ENCODE assay signal across 9 cellular contexts in genomic region chr11:113675003-113675471, GRCh38. TPM values are rescaled to one million over a fixed set of nuclear protein-coding genes. Genes with fewer than 3 reads are reported as not detected.
DNase-seq lines count a peak whose midpoint lies in the region; ATAC-seq and TF ChIP-seq lines count a peak whose summit lies in the region.
"Had no signal": no experiment of that assay in that cellular context is flagged by ENCODE, and none has a peak within 500 bp of the region (broad histone marks: within the 10 kb centered on the region; RNA-seq: fewer than 3 reads in every experiment).

No MANE protein-coding gene starts in this region.

- peaks cover 3% of the 10 kb centered on the region for H3K27me3 Mint-ChIP-seq in activated CD4-positive, alpha-beta memory T cell treated with anti-CD3 and anti-CD28 coated beads for 36 hours

- peak; percentile 93 for ATAC-seq in HG02981 (IDR thresholded peaks at IDR 0.05; ENCODE audit: unreplicated experiment)
- ATAC-seq in gastroesophageal sphincter = no peak

- no peaks in the 10 kb centered on the region for H3K9me2 ChIP-seq in OCI-LY7 (ENCODE audit: insufficient read depth, low read length)

- peaks cover 19% of the 10 kb centered on the region for H3K27me3 ChIP-seq in skeletal muscle satellite cell (ENCODE audit: control insufficient read depth, insufficient read depth, low read length)
- H3K27me3 ChIP-seq in gastroesophageal sphincter = no peaks in the 10 kb centered on the region

- H3K36me3 ChIP-seq in skeletal muscle satellite cell (ENCODE audit: insufficient read depth, low read length) (no peaks in the 10 kb centered on the region), gastroesophageal sphincter (no peaks in the 10 kb centered on the region), OCI-LY7 (ENCODE audit: insufficient read depth, low read length) (no peaks in the 10 kb centered on the region)

- peak overlapping the region; percentile 57 for H3K4me2 ChIP-seq in skeletal muscle satellite cell (ENCODE audit: low read length)
- H3K4me2 ChIP-seq in OCI-LY7 (ENCODE audit: low read length) = no peak overlapping the region

- H4K20me1 ChIP-seq in OCI-LY7 (ENCODE audit: insufficient read depth, low read length) = no peaks in the 10 kb centered on the region

- H3K9me3 ChIP-seq in skeletal muscle satellite cell (replicated peaks; ENCODE audit: low read length) = no peaks in the 10 kb centered on the region
- no peaks in the 10 kb centered on the region for H3K9me3 ChIP-seq in gastroesophageal sphincter
- H3K9me3 ChIP-seq in OCI-LY7 (ENCODE audit: low read length) = no peaks in the 10 kb centered on the region

- H3K4me1 ChIP-seq in skeletal muscle satellite cell (ENCODE audit: control insufficient read depth, insufficient read depth, low read length) (peaks cover 37% of the 10 kb centered on the region), gastroesophageal sphincter (no peaks in the 10 kb centered on the region), OCI-LY7 (ENCODE audit: insufficient read depth, low read length, poor library complexity, severe bottlenecking) (no peaks in the 10 kb centered on the region)

- intact Hi-C loops in activated CD4-positive, alpha-beta memory T cell treated with anti-CD3 and anti-CD28 coated beads for 36 hours (cut with micrococcal nuclease) = loop anchor here (2.0 kb wide), 1 partner anchor 82 kb away; no protein-coding TSS in a partner anchor
- intact Hi-C loops in OCI-LY7 (cut with micrococcal nuclease; ENCODE audit: unreplicated experiment) = no loop called here

- TF ChIP-seq POLR2A in gastroesophageal sphincter (IDR thresholded peaks at IDR 0.05) = no peak

- H3K4me3 ChIP-seq in skeletal muscle satellite cell (ENCODE audit: low read length) = no peak overlapping the region
- no peak overlapping the region for H3K4me3 ChIP-seq in gastroesophageal sphincter
- no peak overlapping the region for H3K4me3 ChIP-seq in OCI-LY7 (ENCODE audit: low read depth, low read length, poor library complexity, severe bottlenecking)

- H3K4me1 Mint-ChIP-seq in activated CD4-positive, alpha-beta memory T cell treated with anti-CD3 and anti-CD28 coated beads for 36 hours (ENCODE audit: low read depth) = peaks cover 2% of the 10 kb centered on the region

- POLR2A ChIA-PET in activated CD4-positive, alpha-beta memory T cell treated with anti-CD3 and anti-CD28 coated beads for 36 hours (lab: Charles Lee) = no interaction called here
- POLR2A ChIA-PET in OCI-LY7 (lab: Charles Lee) = no interaction called here

- no TSS peak for BruUV-seq in OCI-LY7 (replicated peaks; lab: Mats Ljungman, UMichigan)

- no peak overlapping the region for H3K4me3 Mint-ChIP-seq in activated CD4-positive, alpha-beta memory T cell treated with anti-CD3 and anti-CD28 coated beads for 36 hours

- TF ChIP-seq CTCF in gastroesophageal sphincter (IDR thresholded peaks at IDR 0.05) (no peak), OCI-LY7 (conservative IDR thresholded peaks at IDR 0.05; ENCODE audit: low read length) (no peak)

- no peaks in the 10 kb centered on the region for H3K9me3 Mint-ChIP-seq in activated CD4-positive, alpha-beta memory T cell treated with anti-CD3 and anti-CD28 coated beads for 36 hours

- no peak overlapping the region for H3K27ac Mint-ChIP-seq in activated CD4-positive, alpha-beta memory T cell treated with anti-CD3 and anti-CD28 coated beads for 36 hours

- no peak overlapping the region for H2AFZ ChIP-seq in OCI-LY7 (ENCODE audit: low read length)

- H3K27ac ChIP-seq in gastroesophageal sphincter (no peak overlapping the region), OCI-LY7 (ENCODE audit: low read depth, low read length, poor library complexity, severe bottlenecking) (no peak overlapping the region)
- H3K27ac ChIP-seq: C4-2B had no signal

- H3K36me3 Mint-ChIP-seq in activated CD4-positive, alpha-beta memory T cell treated with anti-CD3 and anti-CD28 coated beads for 36 hours = no peaks in the 10 kb centered on the region

- no peaks in the 10 kb centered on the region for H3K79me2 ChIP-seq in OCI-LY7 (ENCODE audit: insufficient read depth, low read depth, low read length)

- no peak for TF ChIP-seq EP300 in gastroesophageal sphincter (IDR thresholded peaks at IDR 0.05)

- WGBS in gastroesophageal sphincter (ENCODE audit: low coverage in 1 of 2), 2 donors = 60 to 88% methylated on average over 4 of the region's 4 CpGs

- CTCF ChIA-PET in activated CD4-positive, alpha-beta memory T cell treated with anti-CD3 and anti-CD28 coated beads for 36 hours (lab: Charles Lee) = no interaction called here
- CTCF ChIA-PET in OCI-LY7 (lab: Charles Lee; ENCODE audit: unreplicated experiment) = no interaction called here

- H3K9ac ChIP-seq in skeletal muscle satellite cell (ENCODE audit: low read depth, low read length) = peak overlapping the region; percentile 69

- DNase-seq in activated CD4-positive, alpha-beta T cell treated with anti-CD3 and anti-CD28 coated beads for 48 hours = peak; percentile 31
- DNase-seq in activated CD4-positive, alpha-beta T cell treated with anti-CD3 and anti-CD28 coated beads, Interleukin-2, amount 50 U/mL, for 1 hour = no peak
- peak; percentile 56 for DNase-seq in activated CD4-positive, alpha-beta memory T cell treated with anti-CD3 and anti-CD28 coated beads for 36 hours
- DNase-seq in OCI-LY7 (ENCODE audit: low spot score) = no peak
- DNase-seq in stimulated activated CD4-positive, alpha-beta T cell treated with anti-CD3 and anti-CD28 coated beads, Interleukin-4, amount 100 ng/mL, for 24 hours = no peak

RNA-seq across cellular contexts. Expression of gene TMPRSS5, which starts 31.1 kb away (rescaled TPM):
- total RNA-seq in activated CD4-positive, alpha-beta memory T cell treated with anti-CD3 and anti-CD28 coated beads for 36 hours = 1 to 10 TPM; 1.1 to 1.9 TPM
- total RNA-seq in skeletal muscle satellite cell (2012; rRNA removed) = 0.22 TPM in 1 of 2 replicates, not detected in the other
- total RNA-seq in gastroesophageal sphincter (under 1 TPM in 3 of 4 donors, not detected in 1; 0.40 to 0.85 (median 0.47) TPM), OCI-LY7 (2022) (0.33 and 0.65 TPM in 2 replicates)
- 0.50 and 1.8 TPM in 2 replicates for total RNA-seq in OCI-LY7 (2014; rRNA removed; shearing (Covaris generic))

Comparison
In these comparisons a context has a peak if more than half of its experiments do, and no peak if none do; other contexts are left out.
1. DNase-seq: peak in activated CD4-positive, alpha-beta T cell treated with anti-CD3 and anti-CD28 coated beads for 48 hours (single experiment) and activated CD4-positive, alpha-beta memory T cell treated with anti-CD3 and anti-CD28 coated beads for 36 hours (single experiment); none in activated CD4-positive, alpha-beta T cell treated with anti-CD3 and anti-CD28 coated beads, Interleukin-2, amount 50 U/mL, for 1 hour (single experiment), OCI-LY7 (single experiment) and stimulated activated CD4-positive, alpha-beta T cell treated with anti-CD3 and anti-CD28 coated beads, Interleukin-4, amount 100 ng/mL, for 24 hours (single experiment).